13 cellular contexts compared by ENCODE assay signal in genomic region chr10:101238732-101239105, GRCh38. TPM values are rescaled to one million over a fixed set of nuclear protein-coding genes. Genes with fewer than 3 reads are reported as not detected.
DNase-seq lines count a peak whose midpoint lies in the region; ATAC-seq and TF ChIP-seq lines count a peak whose summit lies in the region.
"Had no signal": no experiment of that assay in that cellular context is flagged by ENCODE, and none has a peak within 500 bp of the region (broad histone marks: within the 10 kb centered on the region; RNA-seq: fewer than 3 reads in every experiment).

No MANE protein-coding gene starts in this region.

- H3K27ac Mint-ChIP-seq in HFFc6 (no peak overlapping the region), chondrocyte (ENCODE audit: unreplicated experiment) (no peak overlapping the region)
- H3K27ac Mint-ChIP-seq: stimulated activated naive CD8-positive, alpha-beta T cell treated with anti-CD3 and anti-CD28 coated beads, Interleukin-15, Interleukin-2, amounts not matched to agents 100 ng/mL and 50 ng/mL, for 24 hours had no signal

- DNase-seq in BJ (ENCODE audit: low read depth) (no peak), HFFc6 (no peak), chondrocyte (ENCODE audit: low spot score) (no peak), right lobe of liver (no peak), occipital lobe (lab: John Stamatoyannopoulos, UW) (no peak), DMS114 treated with DMSO at 0.1 percent for 48 hours (lab: John Stamatoyannopoulos, UW; ENCODE audit: unreplicated experiment) (no peak)
- DNase-seq: EL, head of caudate nucleus, KG1 had no signal

- H3K27ac ChIP-seq in right lobe of liver = no peak overlapping the region
- H3K27ac ChIP-seq: SJSA1 had no signal

- no peak for TF ChIP-seq POLR2A in right lobe of liver (IDR thresholded peaks at IDR 0.05)

- no peaks in the 10 kb centered on the region for H3K4me1 ChIP-seq in right lobe of liver
- H3K4me1 ChIP-seq: SJSA1 had no signal

- H3K4me3 ChIP-seq in BJ (ENCODE audit: low read depth, low read length) (no peak overlapping the region), right lobe of liver (no peak overlapping the region)
- H3K4me3 ChIP-seq: SJSA1 had no signal

- peak; percentile 22; the same call in 1 of the 2 replicates for TF ChIP-seq CTCF in BJ (IDR thresholded peaks at IDR 0.05; ENCODE audit: insufficient read depth, low read depth, low read length)
- TF ChIP-seq CTCF in HFFc6 (IDR thresholded peaks at IDR 0.05) = peak; percentile 65
- TF ChIP-seq CTCF in chondrocyte (IDR thresholded peaks at IDR 0.05) = peak; percentile 78
- peak in 3 of 4 donors; percentile 42 to 60 (median 56) for TF ChIP-seq CTCF in right lobe of liver (IDR thresholded peaks at IDR 0.05)

- intact Hi-C loops in right lobe of liver (cut with DNase I) = no loop called here

- H3K27me3 Mint-ChIP-seq in HFFc6 (ENCODE audit: insufficient read depth) = peaks cover 61% of the 10 kb centered on the region
- H3K27me3 Mint-ChIP-seq in chondrocyte (ENCODE audit: low read depth) = peaks cover 64% of the 10 kb centered on the region

- H3K4me3 Mint-ChIP-seq in HFFc6 (no peak overlapping the region), chondrocyte (ENCODE audit: unreplicated experiment) (no peak overlapping the region)
- H3K4me3 Mint-ChIP-seq: stimulated activated naive CD8-positive, alpha-beta T cell treated with anti-CD3 and anti-CD28 coated beads, Interleukin-15, Interleukin-2, amounts not matched to agents 100 ng/mL and 50 ng/mL, for 24 hours had no signal

- H3K27me3 ChIP-seq in BJ (ENCODE audit: control insufficient read depth, insufficient read depth, low read length) (peaks cover 49% of the 10 kb centered on the region), right lobe of liver (peaks cover 9 to 28% of the 10 kb centered on the region in 2 donors)

- no peaks in the 10 kb centered on the region for H3K9me3 Mint-ChIP-seq in HFFc6
- no peaks in the 10 kb centered on the region for H3K9me3 Mint-ChIP-seq in chondrocyte (ENCODE audit: low read depth)
- H3K9me3 Mint-ChIP-seq: stimulated activated naive CD8-positive, alpha-beta T cell treated with anti-CD3 and anti-CD28 coated beads, Interleukin-15, Interleukin-2, amounts not matched to agents 100 ng/mL and 50 ng/mL, for 24 hours had no signal

- POLR2A ChIA-PET in BJ (lab: Charles Lee) = no interaction called here

- no peaks in the 10 kb centered on the region for H3K9me3 ChIP-seq in right lobe of liver
- H3K9me3 ChIP-seq: SJSA1 had no signal

- peak; percentile 48 to 58 (median 52) for ATAC-seq in right lobe of liver
- ATAC-seq in GM19395 (IDR thresholded peaks at IDR 0.05; ENCODE audit: unreplicated experiment) = no peak
- ATAC-seq in HG03565 (IDR thresholded peaks at IDR 0.05; ENCODE audit: unreplicated experiment) = no peak

- no peaks in the 10 kb centered on the region for H3K36me3 Mint-ChIP-seq in HFFc6 (ENCODE audit: low read depth)
- H3K36me3 Mint-ChIP-seq in chondrocyte (ENCODE audit: low read depth) = peaks cover 4% of the 10 kb centered on the region

- peaks cover 6% of the 10 kb centered on the region for H3K4me1 Mint-ChIP-seq in HFFc6 (ENCODE audit: low read depth)
- H3K4me1 Mint-ChIP-seq in chondrocyte (ENCODE audit: low read depth) = peaks cover 7% of the 10 kb centered on the region

- CTCF ChIA-PET in BJ (lab: Yijun Ruan, JAX) = interaction anchor here (4.0 kb wide), 1 partner anchor 24 kb away, joined by 14 read pairs; no protein-coding TSS in a partner anchor

- WGBS in right lobe of liver (ENCODE audit: insufficient coverage, low coverage, low lambda C conversion rate, missing lambda C conversion rate) = 11% methylated on average over 10 of the region's 24 CpGs

- H3K36me3 ChIP-seq in BJ (ENCODE audit: control insufficient read depth, insufficient read depth, low read length) (no peaks in the 10 kb centered on the region), right lobe of liver (no peaks in the 10 kb centered on the region)
- H3K36me3 ChIP-seq: SJSA1 had no signal

RNA-seq across cellular contexts. Expression of gene LBX1, which starts 9.5 kb away (rescaled TPM):
- not detected in 2 replicates for polyA plus RNA-seq in BJ (2011; rRNA removed)
- not detected in 2 replicates for polyA minus RNA-seq in BJ (2011; rRNA and poly(A)+ RNA removed)
- not detected for total RNA-seq in HFFc6 (2021; fragmentation: NEBNext Ultra II Directional; extraction: Animal tissue kit (Norgen Biotek cat#: 25700))
- not detected in 3 replicates for total RNA-seq in chondrocyte
- not detected for total RNA-seq in right lobe of liver
- total RNA-seq in occipital lobe = not detected
- total RNA-seq: SJSA1 had no signal

Comparison
In these comparisons a context has a peak if more than half of its experiments do, and no peak if none do; other contexts are left out.
1. CTCF ChIP-seq: peak in every context shown above with its lines; median percentile 78 in chondrocyte; 65 in HFFc6; 56 in right lobe of liver; 22 in BJ.
2. ATAC-seq: peak in right lobe of liver (4 of 4); none in GM19395 (single experiment) and HG03565 (single experiment).